23 cellular contexts compared by ENCODE assay signal in the genomic region with DNA sequence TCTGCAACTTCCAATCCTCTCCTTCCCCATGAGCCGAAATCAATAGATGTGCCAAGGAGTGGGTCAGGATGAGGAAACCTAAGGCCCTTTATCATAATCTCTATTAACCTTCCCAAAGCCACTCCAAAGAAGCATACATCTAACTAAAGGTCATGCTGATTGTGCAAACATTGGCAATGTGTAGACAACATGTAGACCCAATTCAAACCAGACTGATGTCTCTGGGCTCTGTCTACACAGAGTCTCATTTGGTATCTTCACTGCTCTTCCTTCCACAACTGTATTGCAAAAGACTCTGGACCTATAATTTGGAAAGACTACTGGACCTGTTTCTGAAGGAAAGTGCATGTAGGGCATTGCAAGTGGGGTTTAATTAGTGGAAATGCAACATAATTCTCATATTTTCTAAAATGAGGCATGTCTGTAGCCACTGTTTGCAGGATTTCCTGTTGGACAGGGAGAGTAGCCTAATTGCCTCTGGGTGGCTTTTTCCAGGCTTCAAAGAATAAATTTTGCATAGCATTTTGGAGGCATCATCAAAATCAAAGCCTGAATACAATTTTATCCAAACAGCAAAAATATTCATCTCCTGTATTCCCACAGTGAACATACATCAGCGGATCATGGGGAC. TPM values are rescaled to one million over a fixed set of nuclear protein-coding genes. Genes with fewer than 3 reads are reported as not detected.
"Had no signal": no experiment of that assay in that cellular context is flagged by ENCODE, and none has a peak within 500 bp of the region (broad histone marks: within the 10 kb centered on the region; RNA-seq: fewer than 3 reads in every experiment).

No MANE protein-coding gene starts in this region.

- H3K79me2 ChIP-seq: hepatocyte had no signal

- H3K27me3 ChIP-seq: colonic mucosa, esophagus squamous epithelium, hepatocyte, neutrophil, spleen, testis, tibial nerve had no signal

- H3K36me3 Mint-ChIP-seq: naive thymus-derived CD8-positive, alpha-beta T cell; stimulated activated memory B cell treated with anti-CD40 and anti-IgM and Interleukin-4, amounts not matched to agents 10 μg/mL and 1 μg/mL and 100 μg/mL, for 72 hours had no signal

- H3K4me3 ChIP-seq: colonic mucosa, esophagus squamous epithelium, hepatocyte, mucosa of descending colon, spleen, testis, tibial nerve had no signal

- H3K4me1 ChIP-seq: colonic mucosa, spleen, testis had no signal

- ATAC-seq: left colon; mucosa of descending colon; naive thymus-derived CD8-positive, alpha-beta T cell; sciatic nerve; stimulated activated memory B cell treated with anti-CD40 and anti-IgM and Interleukin-4, amounts not matched to agents 10 μg/mL and 1 μg/mL and 100 μg/mL, for 72 hours had no signal

- H3K9me3 Mint-ChIP-seq: stimulated activated memory B cell treated with anti-CD40 and anti-IgM and Interleukin-4, amounts not matched to agents 10 μg/mL and 1 μg/mL and 100 μg/mL, for 72 hours; stimulated activated naive CD8-positive, alpha-beta T cell treated with anti-CD3 and anti-CD28 coated beads, Interleukin-15, Interleukin-2, amounts not matched to agents 100 ng/mL and 50 ng/mL, for 24 hours had no signal

- H3K9me3 ChIP-seq: colonic mucosa, esophagus squamous epithelium, mucosa of descending colon, neutrophil, spleen, testis, tibial nerve had no signal

- DNase-seq: colonic mucosa; dermis blood vessel endothelial cell; esophagus squamous epithelium; foreskin fibroblast; head of caudate nucleus; left colon; mammary epithelial cell; mucosa of descending colon; naive thymus-derived CD8-positive, alpha-beta T cell; spleen; stimulated activated CD4-positive, alpha-beta T cell treated with anti-CD3 and anti-CD28 coated beads, Interleukin-15, amount 100 ng/mL, for 24 hours; stimulated activated CD4-positive, alpha-beta T cell treated with anti-CD3 and anti-CD28 coated beads, Interleukin-1b, Interleukin-23, amount 100 ng/mL, for 48 hours; stimulated activated CD4-positive, alpha-beta T cell treated with anti-CD3 and anti-CD28 coated beads, Interleukin-4, amount 100 ng/mL, for 24 hours; testis had no signal

- H3K27ac ChIP-seq: colonic mucosa, esophagus squamous epithelium, hepatocyte, neutrophil, spleen, testis, tibial nerve had no signal

- H3K27ac Mint-ChIP-seq: naive thymus-derived CD8-positive, alpha-beta T cell; stimulated activated memory B cell treated with anti-CD40 and anti-IgM and Interleukin-4, amounts not matched to agents 10 μg/mL and 1 μg/mL and 100 μg/mL, for 72 hours; stimulated activated naive CD8-positive, alpha-beta T cell treated with anti-CD3 and anti-CD28 coated beads, Interleukin-15, Interleukin-2, amounts not matched to agents 100 ng/mL and 50 ng/mL, for 24 hours had no signal

- H2AFZ ChIP-seq: hepatocyte had no signal

- H3K4me3 Mint-ChIP-seq: naive thymus-derived CD8-positive, alpha-beta T cell; stimulated activated memory B cell treated with anti-CD40 and anti-IgM and Interleukin-4, amounts not matched to agents 10 μg/mL and 1 μg/mL and 100 μg/mL, for 72 hours; stimulated activated naive CD8-positive, alpha-beta T cell treated with anti-CD3 and anti-CD28 coated beads, Interleukin-15, Interleukin-2, amounts not matched to agents 100 ng/mL and 50 ng/mL, for 24 hours had no signal

- H3K36me3 ChIP-seq: colonic mucosa, esophagus squamous epithelium, neutrophil, spleen, tibial nerve had no signal

- H3K4me2 ChIP-seq: hepatocyte had no signal

- H3K27me3 Mint-ChIP-seq: stimulated activated memory B cell treated with anti-CD40 and anti-IgM and Interleukin-4, amounts not matched to agents 10 μg/mL and 1 μg/mL and 100 μg/mL, for 72 hours; stimulated activated naive CD8-positive, alpha-beta T cell treated with anti-CD3 and anti-CD28 coated beads, Interleukin-15, Interleukin-2, amounts not matched to agents 100 ng/mL and 50 ng/mL, for 24 hours had no signal

- H3K4me1 Mint-ChIP-seq: naive thymus-derived CD8-positive, alpha-beta T cell; stimulated activated memory B cell treated with anti-CD40 and anti-IgM and Interleukin-4, amounts not matched to agents 10 μg/mL and 1 μg/mL and 100 μg/mL, for 72 hours had no signal

RNA-seq across cellular contexts. Expression of gene MLIP, which starts 35.0 kb away (rescaled TPM):
- total RNA-seq: epithelial cell of proximal tubule; kidney epithelial cell; naive thymus-derived CD8-positive, alpha-beta T cell had no signal
- polyA plus RNA-seq: mammary epithelial cell; naive thymus-derived CD8-positive, alpha-beta T cell; neural cell had no signal
